In genomic region chr2:145692971-145693478, GRCh38 we compare ENCODE assay signal across 1 cellular context.
TF ChIP-seq lines count a peak whose summit lies in the region.

No MANE protein-coding gene starts in this region.

TF ChIP-seq in K562, 482 proteins besides CTCF, POLR2A, EP300 and RAD21 (continued from another document and continues in another):
- TF ChIP-seq USF1 (CRISPR knock-in tag; IDR thresholded peaks at IDR 0.05) (no peak), ZNF518B (CRISPR knock-in tag; IDR thresholded peaks at IDR 0.05) (no peak), ELK1 (CRISPR knock-in tag; IDR thresholded peaks at IDR 0.05) (no peak), FOXJ3 (CRISPR knock-in tag; IDR thresholded peaks at IDR 0.05) (no peak), ZNF589 (CRISPR knock-in tag; IDR thresholded peaks at IDR 0.05; ENCODE audit: low read depth) (no peak), ATF1 (CRISPR knock-in tag; IDR thresholded peaks at IDR 0.05) (no peak), ATF1 (tag; IDR thresholded peaks at IDR 0.05) (peak; percentile 35; the same call in 1 of the 2 replicates), ZNF134 (CRISPR knock-in tag; conservative IDR thresholded peaks at IDR 0.05) (no peak), ZNF175 (CRISPR knock-in tag; IDR thresholded peaks at IDR 0.05; ENCODE audit: low read depth) (0 out of 2 replicates have a peak, but pooled peaks have one; percentile 29), HES1 (IDR thresholded peaks at IDR 0.05; ENCODE audit: low read depth) (peak; percentile 64; the same call in 1 of the 2 replicates), ZNF212 (CRISPR knock-in tag; IDR thresholded peaks at IDR 0.05) (no peak), ZNF507 (tag; conservative IDR thresholded peaks at IDR 0.05) (no peak), JUNB (CRISPR knock-in tag; conservative IDR thresholded peaks at IDR 0.05) (no peak), SIRT6 (IDR thresholded peaks at IDR 0.05; ENCODE audit: low read depth, low read length) (no peak), TCF7L2 (IDR thresholded peaks at IDR 0.05; ENCODE audit: low read depth, low read length) (no peak), HDAC3 (IDR thresholded peaks at IDR 0.05; ENCODE audit: borderline replicate concordance, partially characterized antibody) (peak; percentile 88), TAF7 (tag; IDR thresholded peaks at IDR 0.05) (no peak), RBM34 (IDR thresholded peaks at IDR 0.05; ENCODE audit: borderline replicate concordance, insufficient read depth, low read length) (no peak), XRCC5 (IDR thresholded peaks at IDR 0.05; ENCODE audit: low read depth, low read length) (0 out of 2 replicates have a peak, but pooled peaks have one; percentile 31), ZC3H11A (IDR thresholded peaks at IDR 0.05; ENCODE audit: low read depth, low read length) (no peak), TFAP4 (CRISPR knock-in tag; IDR thresholded peaks at IDR 0.05; ENCODE audit: borderline replicate concordance) (peak; percentile 23; the same call in 1 of the 2 replicates), RERE (CRISPR knock-in tag; IDR thresholded peaks at IDR 0.05; ENCODE audit: borderline replicate concordance) (no peak), ZNF444 (CRISPR knock-in tag; IDR thresholded peaks at IDR 0.05) (no peak), ZNF232 (CRISPR knock-in tag; IDR thresholded peaks at IDR 0.05) (no peak), THRB (CRISPR knock-in tag; conservative IDR thresholded peaks at IDR 0.05) (no peak), THRA (IDR thresholded peaks at IDR 0.05) (no peak), MAZ (CRISPR knock-in tag; conservative IDR thresholded peaks at IDR 0.05 in 1 of 2, IDR thresholded peaks at IDR 0.05 in 1 of 2) (peak in 1 of 2 experiments; percentile 40; a peak in 2 of 4 replicates), ZBTB33 (CRISPR knock-in tag; IDR thresholded peaks at IDR 0.05) (peak; percentile 65), RNF2 (IDR thresholded peaks at IDR 0.05) (peak; percentile 99), BDP1 (IDR thresholded peaks at IDR 0.05; ENCODE audit: insufficient read depth, insufficient read length) (no peak), DIDO1 (tag; IDR thresholded peaks at IDR 0.05; ENCODE audit: low read depth) (no peak), PHF8 (IDR thresholded peaks at IDR 0.05; ENCODE audit: borderline replicate concordance, low read length) (no peak), MYC (IDR thresholded peaks at IDR 0.05; ENCODE audit: low read depth, low read length) (peak; percentile 73), MYC (CRISPR knock-in tag; IDR thresholded peaks at IDR 0.05; ENCODE audit: borderline replicate concordance, low read depth) (no peak), HNRNPLL (IDR thresholded peaks at IDR 0.05; ENCODE audit: low read depth, low read length, poor library complexity, severe bottlenecking) (no peak), CBX1 (IDR thresholded peaks at IDR 0.05; ENCODE audit: low read depth) (peak; percentile 83; the same call in 1 of the 2 replicates), ZNF408 (CRISPR knock-in tag; IDR thresholded peaks at IDR 0.05; ENCODE audit: low read depth) (no peak), ZNF79 (CRISPR knock-in tag; IDR thresholded peaks at IDR 0.05; ENCODE audit: low read depth) (no peak), ZNF668 (CRISPR knock-in tag; IDR thresholded peaks at IDR 0.05) (no peak), ZBTB1 (CRISPR knock-in tag; IDR thresholded peaks at IDR 0.05; ENCODE audit: borderline replicate concordance, low read depth) (no peak), ZSCAN29 (IDR thresholded peaks at IDR 0.05) (no peak), CREB3L1 (IDR thresholded peaks at IDR 0.05; ENCODE audit: borderline replicate concordance, low read depth) (no peak; the same call in 1 of the 2 replicates), TEAD4 (IDR thresholded peaks at IDR 0.05; ENCODE audit: low read length) (peak; percentile 99), TEAD4 (CRISPR knock-in tag; IDR thresholded peaks at IDR 0.05; ENCODE audit: borderline replicate concordance) (no peak), NELFE (IDR thresholded peaks at IDR 0.05; ENCODE audit: insufficient read depth, insufficient read length) (no peak), BMI1 (IDR thresholded peaks at IDR 0.05; ENCODE audit: low read length) (no peak), HDAC1 (IDR thresholded peaks at IDR 0.05) (peak in 1 of 2 experiments; percentile 79; a peak in 2 of 4 replicates), DACH1 (IDR thresholded peaks at IDR 0.05; ENCODE audit: partially characterized antibody) (peak; percentile 60), L3MBTL2 (IDR thresholded peaks at IDR 0.05) (peak; percentile 48; the same call in 1 of the 2 replicates), STAT5B (CRISPR knock-in tag; IDR thresholded peaks at IDR 0.05) (no peak)
